17 cellular contexts compared by ENCODE assay signal in the genomic region with DNA sequence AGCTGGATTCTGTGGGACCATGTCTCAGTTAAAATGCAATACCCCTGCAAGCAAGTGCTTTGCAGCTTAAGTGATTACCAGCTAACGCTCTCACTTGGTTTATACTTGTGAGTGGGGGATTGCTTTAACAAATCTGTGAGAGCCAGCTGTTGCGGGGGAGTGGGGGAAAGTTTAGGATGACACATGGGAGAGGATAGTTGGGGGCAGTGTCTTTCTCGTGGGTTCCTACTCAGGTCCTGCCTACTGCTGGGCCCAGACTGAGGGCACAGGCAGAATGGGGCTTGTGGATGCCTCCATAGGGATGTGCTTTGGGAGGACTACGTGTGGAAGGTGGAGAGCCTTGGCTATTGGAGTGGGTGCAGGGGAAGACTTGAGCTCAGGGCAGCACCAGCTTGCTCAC.
"Had no signal": no experiment of that assay in that cellular context is flagged by ENCODE, and none has a peak within 500 bp of the region (broad histone marks: within the 10 kb centered on the region; RNA-seq: fewer than 3 reads in every experiment).

No MANE protein-coding gene starts in this region.

- H3K27ac ChIP-seq: lower lobe of right lung, ovary had no signal

- H3K9me3 ChIP-seq: lower lobe of right lung, ovary had no signal

- H3K36me3 Mint-ChIP-seq: activated naive CD8-positive, alpha-beta T cell; stimulated activated naive B cell treated with anti-CD40 and anti-IgM and Interleukin-4, amounts not matched to agents 10 μg/mL and 1 μg/mL and 100 μg/mL, for 72 hours had no signal

- H3K4me3 ChIP-seq: lower lobe of right lung, ovary had no signal

- DNase-seq: activated CD4-positive, alpha-beta T cell treated with anti-CD3 and anti-CD28 coated beads, Interleukin-2, amount 50 U/mL, for 48 hours; activated CD4-positive, CD25-positive, alpha-beta regulatory T cell treated with anti-CD3 and anti-CD28 coated beads, Interleukin-2, amount 50 U/mL, for 72 hours; activated gamma-delta T cell; activated T-cell treated with anti-CD3 and anti-CD28 coated beads, Interleukin-2, amount 50 U/mL, for 72 hours; amniotic stem cell; effector CD8-positive, alpha-beta T cell; foreskin fibroblast; glutamatergic neuron; kidney glomerular epithelial cell; lower lobe of right lung; ovary; retina; stimulated activated CD4-positive, alpha-beta T cell treated with anti-CD3 and anti-CD28 coated beads, Interleukin-2, amount 100 ng/mL, for 48 hours; stimulated activated naive B cell treated with anti-CD40 and anti-IgM and Interleukin-4, amounts not matched to agents 10 μg/mL and 1 μg/mL and 100 μg/mL, for 72 hours; T-helper 1 cell; T1000 had no signal

- ATAC-seq: lower lobe of right lung; stimulated activated naive B cell treated with anti-CD40 and anti-IgM and Interleukin-4, amounts not matched to agents 10 μg/mL and 1 μg/mL and 100 μg/mL, for 72 hours had no signal

- H3K27ac Mint-ChIP-seq: activated T-cell treated with anti-CD3 and anti-CD28 coated beads, Interleukin-2, amount 50 U/mL, for 72 hours; stimulated activated naive B cell treated with anti-CD40 and anti-IgM and Interleukin-4, amounts not matched to agents 10 μg/mL and 1 μg/mL and 100 μg/mL, for 72 hours had no signal

- H3K4me3 Mint-ChIP-seq: activated naive CD8-positive, alpha-beta T cell; activated T-cell treated with anti-CD3 and anti-CD28 coated beads, Interleukin-2, amount 50 U/mL, for 72 hours; stimulated activated naive B cell treated with anti-CD40 and anti-IgM and Interleukin-4, amounts not matched to agents 10 μg/mL and 1 μg/mL and 100 μg/mL, for 72 hours had no signal

- H3K9me3 Mint-ChIP-seq: activated T-cell treated with anti-CD3 and anti-CD28 coated beads, Interleukin-2, amount 50 U/mL, for 72 hours; stimulated activated naive B cell treated with anti-CD40 and anti-IgM and Interleukin-4, amounts not matched to agents 10 μg/mL and 1 μg/mL and 100 μg/mL, for 72 hours had no signal

- H3K36me3 ChIP-seq: lower lobe of right lung, ovary had no signal
